Comparison of ENCODE assay signal across 1 cellular context in the genomic region with DNA sequence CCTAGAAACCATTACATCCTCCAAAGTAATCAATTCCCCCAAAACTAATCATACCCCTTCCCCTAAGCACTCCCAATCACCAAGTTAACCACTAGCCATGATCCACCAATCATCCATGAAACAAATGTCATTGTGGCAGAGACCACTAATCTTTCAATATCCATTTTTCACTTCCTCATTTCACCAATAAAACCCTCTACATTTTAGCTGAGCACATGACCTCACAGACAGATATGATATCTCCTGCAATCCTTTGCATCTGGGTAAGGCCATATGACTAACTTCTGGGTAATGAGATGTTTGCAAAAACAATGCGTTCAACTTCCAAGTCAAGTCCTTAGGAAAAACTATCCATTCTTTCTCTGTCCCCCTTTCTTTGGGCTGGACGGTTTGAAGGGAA.
TF ChIP-seq lines count a peak whose summit lies in the region.

No MANE protein-coding gene starts in this region.

TF ChIP-seq in K562, 482 proteins besides CTCF, POLR2A, EP300 and RAD21 (continued from another document):
- TF ChIP-seq, protein P1, sequence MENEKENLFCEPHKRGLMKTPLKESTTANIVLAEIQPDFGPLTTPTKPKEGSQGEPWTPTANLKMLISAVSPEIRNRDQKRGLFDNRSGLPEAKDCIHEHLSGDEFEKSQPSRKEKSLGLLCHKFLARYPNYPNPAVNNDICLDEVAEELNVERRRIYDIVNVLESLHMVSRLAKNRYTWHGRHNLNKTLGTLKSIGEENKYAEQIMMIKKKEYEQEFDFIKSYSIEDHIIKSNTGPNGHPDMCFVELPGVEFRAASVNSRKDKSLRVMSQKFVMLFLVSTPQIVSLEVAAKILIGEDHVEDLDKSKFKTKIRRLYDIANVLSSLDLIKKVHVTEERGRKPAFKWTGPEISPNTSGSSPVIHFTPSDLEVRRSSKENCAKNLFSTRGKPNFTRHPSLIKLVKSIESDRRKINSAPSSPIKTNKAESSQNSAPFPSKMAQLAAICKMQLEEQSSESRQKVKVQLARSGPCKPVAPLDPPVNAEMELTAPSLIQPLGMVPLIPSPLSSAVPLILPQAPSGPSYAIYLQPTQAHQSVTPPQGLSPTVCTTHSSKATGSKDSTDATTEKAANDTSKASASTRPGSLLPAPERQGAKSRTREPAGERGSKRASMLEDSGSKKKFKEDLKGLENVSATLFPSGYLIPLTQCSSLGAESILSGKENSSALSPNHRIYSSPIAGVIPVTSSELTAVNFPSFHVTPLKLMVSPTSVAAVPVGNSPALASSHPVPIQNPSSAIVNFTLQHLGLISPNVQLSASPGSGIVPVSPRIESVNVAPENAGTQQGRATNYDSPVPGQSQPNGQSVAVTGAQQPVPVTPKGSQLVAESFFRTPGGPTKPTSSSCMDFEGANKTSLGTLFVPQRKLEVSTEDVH (IDR thresholded peaks at IDR 0.05; ENCODE audit: low read depth, partially characterized antibody): no peak
- TF ChIP-seq TEAD2 (tag; IDR thresholded peaks at IDR 0.05) (no peak), IFI16 (CRISPR knock-in tag; IDR thresholded peaks at IDR 0.05) (no peak), KDM4B (IDR thresholded peaks at IDR 0.05; ENCODE audit: borderline replicate concordance in 2 of 2, low read depth in 1 of 2) (no peak), ZNF24 (IDR thresholded peaks at IDR 0.05) (no peak), ZNF316 (IDR thresholded peaks at IDR 0.05) (no peak), ZNF76 (CRISPR knock-in tag; IDR thresholded peaks at IDR 0.05; ENCODE audit: borderline replicate concordance) (no peak), FOXK1 (CRISPR knock-in tag; IDR thresholded peaks at IDR 0.05; ENCODE audit: borderline replicate concordance) (no peak), MYNN (IDR thresholded peaks at IDR 0.05) (no peak), MYNN (CRISPR knock-in tag; IDR thresholded peaks at IDR 0.05) (no peak), JUN (IDR thresholded peaks at IDR 0.05; ENCODE audit: borderline replicate concordance, low read depth, low read length) (no peak), JUN (CRISPR knock-in tag; IDR thresholded peaks at IDR 0.05; ENCODE audit: borderline replicate concordance) (no peak), ZNF583 (CRISPR knock-in tag; IDR thresholded peaks at IDR 0.05) (no peak), DNMT1 (IDR thresholded peaks at IDR 0.05) (no peak), ZNF212 (CRISPR knock-in tag; IDR thresholded peaks at IDR 0.05) (no peak), ZNF174 (CRISPR knock-in tag; IDR thresholded peaks at IDR 0.05) (no peak), CCAR2 (IDR thresholded peaks at IDR 0.05; ENCODE audit: low read depth, low read length) (no peak), PTTG1 (tag; IDR thresholded peaks at IDR 0.05; ENCODE audit: low read depth) (no peak), KLF13 (tag; IDR thresholded peaks at IDR 0.05; ENCODE audit: borderline replicate concordance, low read depth) (no peak), EHMT2 (IDR thresholded peaks at IDR 0.05) (no peak)
- TF ChIP-seq, protein P2, sequence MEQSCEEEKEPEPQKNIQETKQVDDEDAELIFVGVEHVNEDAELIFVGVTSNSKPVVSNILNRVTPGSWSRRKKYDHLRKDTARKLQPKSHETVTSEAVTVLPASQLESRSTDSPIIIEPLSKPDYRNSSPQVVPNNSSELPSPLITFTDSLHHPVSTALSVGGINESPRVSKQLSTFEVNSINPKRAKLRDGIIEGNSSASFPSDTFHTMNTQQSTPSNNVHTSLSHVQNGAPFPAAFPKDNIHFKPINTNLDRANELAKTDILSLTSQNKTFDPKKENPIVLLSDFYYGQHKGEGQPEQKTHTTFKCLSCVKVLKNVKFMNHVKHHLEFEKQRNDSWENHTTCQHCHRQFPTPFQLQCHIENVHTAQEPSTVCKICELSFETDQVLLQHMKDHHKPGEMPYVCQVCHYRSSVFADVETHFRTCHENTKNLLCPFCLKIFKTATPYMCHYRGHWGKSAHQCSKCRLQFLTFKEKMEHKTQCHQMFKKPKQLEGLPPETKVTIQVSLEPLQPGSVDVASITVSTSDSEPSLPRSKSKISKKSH (CRISPR knock-in tag; IDR thresholded peaks at IDR 0.05): no peak
- TF ChIP-seq, protein P3, sequence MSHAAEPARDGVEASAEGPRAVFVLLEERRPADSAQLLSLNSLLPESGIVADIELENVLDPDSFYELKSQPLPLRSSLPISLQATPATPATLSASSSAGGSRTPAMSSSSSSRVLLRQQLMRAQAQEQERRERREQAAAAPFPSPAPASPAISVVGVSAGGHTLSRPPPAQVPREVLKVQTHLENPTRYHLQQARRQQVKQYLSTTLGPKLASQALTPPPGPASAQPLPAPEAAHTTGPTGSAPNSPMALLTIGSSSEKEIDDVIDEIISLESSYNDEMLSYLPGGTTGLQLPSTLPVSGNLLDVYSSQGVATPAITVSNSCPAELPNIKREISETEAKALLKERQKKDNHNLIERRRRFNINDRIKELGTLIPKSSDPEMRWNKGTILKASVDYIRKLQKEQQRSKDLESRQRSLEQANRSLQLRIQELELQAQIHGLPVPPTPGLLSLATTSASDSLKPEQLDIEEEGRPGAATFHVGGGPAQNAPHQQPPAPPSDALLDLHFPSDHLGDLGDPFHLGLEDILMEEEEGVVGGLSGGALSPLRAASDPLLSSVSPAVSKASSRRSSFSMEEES (CRISPR knock-in tag; IDR thresholded peaks at IDR 0.05): no peak
- TF ChIP-seq, protein P4, sequence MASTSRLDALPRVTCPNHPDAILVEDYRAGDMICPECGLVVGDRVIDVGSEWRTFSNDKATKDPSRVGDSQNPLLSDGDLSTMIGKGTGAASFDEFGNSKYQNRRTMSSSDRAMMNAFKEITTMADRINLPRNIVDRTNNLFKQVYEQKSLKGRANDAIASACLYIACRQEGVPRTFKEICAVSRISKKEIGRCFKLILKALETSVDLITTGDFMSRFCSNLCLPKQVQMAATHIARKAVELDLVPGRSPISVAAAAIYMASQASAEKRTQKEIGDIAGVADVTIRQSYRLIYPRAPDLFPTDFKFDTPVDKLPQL (IDR thresholded peaks at IDR 0.05; ENCODE audit: extremely low read depth, insufficient read length): no peak
- TF ChIP-seq, protein P5, sequence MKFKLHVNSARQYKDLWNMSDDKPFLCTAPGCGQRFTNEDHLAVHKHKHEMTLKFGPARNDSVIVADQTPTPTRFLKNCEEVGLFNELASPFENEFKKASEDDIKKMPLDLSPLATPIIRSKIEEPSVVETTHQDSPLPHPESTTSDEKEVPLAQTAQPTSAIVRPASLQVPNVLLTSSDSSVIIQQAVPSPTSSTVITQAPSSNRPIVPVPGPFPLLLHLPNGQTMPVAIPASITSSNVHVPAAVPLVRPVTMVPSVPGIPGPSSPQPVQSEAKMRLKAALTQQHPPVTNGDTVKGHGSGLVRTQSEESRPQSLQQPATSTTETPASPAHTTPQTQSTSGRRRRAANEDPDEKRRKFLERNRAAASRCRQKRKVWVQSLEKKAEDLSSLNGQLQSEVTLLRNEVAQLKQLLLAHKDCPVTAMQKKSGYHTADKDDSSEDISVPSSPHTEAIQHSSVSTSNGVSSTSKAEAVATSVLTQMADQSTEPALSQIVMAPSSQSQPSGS (CRISPR knock-in tag; IDR thresholded peaks at IDR 0.05): no peak
